8 cellular contexts compared by ENCODE assay signal in genomic region chr1:176119549-176119948, GRCh38.
DNase-seq lines count a peak whose midpoint lies in the region; ATAC-seq, FAIRE-seq and TF ChIP-seq lines count a peak whose summit lies in the region.

No MANE protein-coding gene starts in this region.

- H3K27me3 ChIP-seq in AG04450 (ENCODE audit: control insufficient read depth, insufficient read depth, low read length) (no peaks in the 10 kb centered on the region), tibial artery (no peaks in the 10 kb centered on the region)

- H3K36me3 ChIP-seq in tibial artery: peaks cover 15 to 34% (median 15%) of the 10 kb centered on the region in 3 donors

- POLR2A ChIA-PET in AG04450 (lab: Yijun Ruan, JAX): no interaction called here

- no peak overlapping the region for H3K4me3 ChIP-seq in AG04450 (ENCODE audit: low read depth, low read length)
- H3K4me3 ChIP-seq in tibial artery: no peak overlapping the region

- FAIRE-seq in frontal cortex (lab: Jason Lieb, UNC): no peak

- CTCF ChIA-PET in AG04450 (lab: Charles Lee): interaction anchor here (1.3 kb wide), 2 partner anchors 15 to 25 kb away, joined by 3 to 4 read pairs; no protein-coding TSS in a partner anchor

- H3K4me1 ChIP-seq in tibial artery: no peaks in the 10 kb centered on the region

- intact Hi-C loops in tibial artery (cut with DNase I; ENCODE audit: low total_unique reads): no loop called here

- H3K9me3 ChIP-seq in AG04450 (ENCODE audit: control insufficient read depth, insufficient read depth, low read length) (no peaks in the 10 kb centered on the region), tibial artery (peaks cover 0 to 17% (median 3%) of the 10 kb centered on the region in 3 donors)

- DNase-seq in AG04450 (ENCODE audit: low read depth, low spot score): no peak
- DNase-seq in LoVo (ENCODE audit: low spot score): peak; percentile 4
- DNase-seq in dermis microvascular lymphatic vessel endothelial cell (ENCODE audit: low read depth in 2 of 2): peak; percentile 15 to 37
- DNase-seq in NCI-H748 treated with DMSO at 0.1 percent for 48 hours (lab: John Stamatoyannopoulos, UW): no peak
- DNase-seq in activated gamma-delta T cell (lab: John Stamatoyannopoulos, UW): no peak
- DNase-seq in tibial artery: no peak
- DNase-seq in frontal cortex (ENCODE audit: low spot score in 2 of 2): no peak

- no peak overlapping the region for H3K27ac ChIP-seq in AG04450 (ENCODE audit: low read depth, low read length)
- no peak overlapping the region for H3K27ac ChIP-seq in tibial artery

- ATAC-seq in GM18519 (IDR thresholded peaks at IDR 0.05; ENCODE audit: low FRiP score, unreplicated experiment): peak; percentile 59

- TF ChIP-seq CTCF in AG04450 (IDR thresholded peaks at IDR 0.05; ENCODE audit: low read depth, low read length) (peak; percentile 23; the same call in 1 of the 2 replicates), tibial artery (IDR thresholded peaks at IDR 0.05) (no peak)

Comparison
In these comparisons a context has a peak if more than half of its experiments do, and no peak if none do; other contexts are left out.
1. DNase-seq: peak in LoVo (single experiment) and dermis microvascular lymphatic vessel endothelial cell (2 of 2); none in AG04450 (single experiment), NCI-H748 treated with DMSO at 0.1 percent for 48 hours (single experiment), activated gamma-delta T cell (single experiment), tibial artery (0 of 2) and frontal cortex (0 of 2).